1 cellular context compared by ENCODE assay signal in genomic region chr15:40368701-40369473, GRCh38.
TF ChIP-seq lines count a peak whose summit lies in the region.

No MANE protein-coding gene starts in this region.

TF ChIP-seq in endothelial cell of umbilical vein, 7 proteins besides CTCF, POLR2A, EP300 and RAD21:
- TF ChIP-seq MAX (IDR thresholded peaks at IDR 0.05; ENCODE audit: insufficient read depth, insufficient read length) (no peak), POLR2AphosphoS5 (IDR thresholded peaks at IDR 0.05; ENCODE audit: insufficient read depth, low read depth, low read length) (no peak), MYC (IDR thresholded peaks at IDR 0.05; ENCODE audit: low read depth, low read length) (no peak), GATA2 (IDR thresholded peaks at IDR 0.05; ENCODE audit: insufficient read depth, insufficient read length, low read depth, low read length) (no peak)
